In the genomic region with DNA sequence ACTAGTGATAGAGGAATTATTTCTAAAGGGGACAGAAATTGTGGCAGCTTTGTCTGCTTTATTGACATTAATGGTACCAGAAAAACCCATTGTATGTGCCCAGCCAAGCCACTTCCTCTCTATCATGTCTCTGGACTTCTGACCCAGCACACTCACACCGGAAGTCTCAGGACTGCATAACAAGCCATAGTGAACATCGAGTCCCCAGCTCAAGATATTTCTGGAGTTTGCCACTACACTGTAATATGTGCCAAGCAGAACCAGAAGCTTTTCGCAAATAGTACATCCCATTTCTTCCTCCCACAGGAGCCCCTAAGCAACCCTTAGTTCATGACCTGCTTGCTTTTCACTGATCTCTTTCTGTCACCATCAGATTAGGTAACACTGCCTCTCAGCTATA, we compare ENCODE assay signal across 17 cellular contexts.
A peak's percentile ranks its signal among the peaks of the same experiment; 100 is the strongest.
DNase-seq lines count a peak whose midpoint lies in the region; ATAC-seq and TF ChIP-seq lines count a peak whose summit lies in the region.
"Had no signal": no experiment of that assay in that cellular context is flagged by ENCODE, and none has a peak within 500 bp of the region (broad histone marks: within the 10 kb centered on the region; RNA-seq: fewer than 3 reads in every experiment).

No MANE protein-coding gene starts in this region.

- H3K27ac Mint-ChIP-seq in MCF 10A (ENCODE audit: low read depth, unreplicated experiment) = peak overlapping the region; percentile 49
- H3K27ac Mint-ChIP-seq in immature natural killer cell = no peak overlapping the region
- H3K27ac Mint-ChIP-seq in T-helper 17 cell = no peak overlapping the region
- H3K27ac Mint-ChIP-seq: CD4-positive, alpha-beta memory T cell; H9 had no signal

- H3K4me3 Mint-ChIP-seq in MCF 10A (ENCODE audit: unreplicated experiment) (no peak overlapping the region), immature natural killer cell (no peak overlapping the region), T-helper 17 cell (no peak overlapping the region)
- H3K4me3 Mint-ChIP-seq: CD4-positive, alpha-beta memory T cell; H9 had no signal

- H3K4me1 Mint-ChIP-seq in MCF 10A (ENCODE audit: insufficient read depth, unreplicated experiment) (peaks cover 13% of the 10 kb centered on the region), immature natural killer cell (no peaks in the 10 kb centered on the region), T-helper 17 cell (no peaks in the 10 kb centered on the region)
- H3K4me1 Mint-ChIP-seq: CD4-positive, alpha-beta memory T cell; H9 had no signal

- H3K27me3 Mint-ChIP-seq in MCF 10A (ENCODE audit: insufficient read depth, unreplicated experiment) (no peaks in the 10 kb centered on the region), immature natural killer cell (ENCODE audit: low read depth in 3 of 3) (peaks cover 0 to 3% (median 0%) of the 10 kb centered on the region in 3 donors), T-helper 17 cell (peaks cover 35% of the 10 kb centered on the region)

- DNase-seq in MCF 10A (ENCODE audit: unreplicated experiment) (no peak), breast epithelium (ENCODE audit: low spot score in 2 of 2) (no peak), fibroblast of gingiva (ENCODE audit: low read depth) (peak; percentile 2), sciatic nerve (ENCODE audit: low spot score) (no peak), superior temporal gyrus (ENCODE audit: extremely low spot score) (no peak), immature natural killer cell (no peak), T-helper 17 cell (no peak)
- no peak for DNase-seq in stimulated activated CD4-positive, alpha-beta T cell treated with anti-CD3 and anti-CD28 coated beads, Interleukin-4, amount 100 ng/mL, for 4 hours
- DNase-seq: BE2C, DMS153, DND-41, GDM1, GOT3, H9 had no signal

- H3K27ac ChIP-seq in breast epithelium = no peak overlapping the region
- H3K27ac ChIP-seq: C4-2B had no signal

- intact Hi-C loops in MCF 10A (cut with micrococcal nuclease) = no loop called here
- intact Hi-C loops in breast epithelium (cut with DNase I; ENCODE audit: low total_unique reads) = loop anchor here (5.0 kb wide), 1 partner anchor 876 kb away; no protein-coding TSS in a partner anchor
- intact Hi-C loops in sciatic nerve (cut with DNase I) = no loop called here

- no peak overlapping the region for H3K4me3 ChIP-seq in breast epithelium

- no peak for TF ChIP-seq POLR2A in breast epithelium (IDR thresholded peaks at IDR 0.05)

- H3K9me3 Mint-ChIP-seq in MCF 10A (ENCODE audit: unreplicated experiment) = no peaks in the 10 kb centered on the region
- peaks cover 0 to 4% (median 0%) of the 10 kb centered on the region in 6 donors for H3K9me3 Mint-ChIP-seq in immature natural killer cell
- H3K9me3 Mint-ChIP-seq: CD4-positive, alpha-beta memory T cell had no signal

- H3K9me3 ChIP-seq in breast epithelium = no peaks in the 10 kb centered on the region
- H3K9me3 ChIP-seq in T-helper 17 cell (ENCODE audit: control insufficient read depth, low read length, poor library complexity, severe bottlenecking) = no peaks in the 10 kb centered on the region
- H3K9me3 ChIP-seq: BE2C had no signal

- CTCF ChIA-PET in MCF 10A (lab: Yijun Ruan, JAX) = interaction anchor here (0.5 to 1.5 kb wide), 4 partner anchors 11 to 654 kb away, joined by 3 to 4 read pairs (median 3); a partner anchor contains a TSS

- no peaks in the 10 kb centered on the region for H3K36me3 ChIP-seq in breast epithelium
- H3K36me3 ChIP-seq: BE2C had no signal

- POLR2A ChIA-PET in MCF 10A (lab: Yijun Ruan, JAX) = no interaction called here

- no peaks in the 10 kb centered on the region for H3K36me3 Mint-ChIP-seq in MCF 10A (ENCODE audit: insufficient read depth, unreplicated experiment)
- H3K36me3 Mint-ChIP-seq in immature natural killer cell = no peaks in the 10 kb centered on the region
- H3K36me3 Mint-ChIP-seq in T-helper 17 cell (ENCODE audit: low read depth) = peaks cover 2% of the 10 kb centered on the region
- H3K36me3 Mint-ChIP-seq: CD4-positive, alpha-beta memory T cell had no signal

- H3K27me3 ChIP-seq in breast epithelium = no peaks in the 10 kb centered on the region
- H3K27me3 ChIP-seq: BE2C had no signal

- no peaks in the 10 kb centered on the region for H3K4me1 ChIP-seq in breast epithelium
- H3K4me1 ChIP-seq: BE2C had no signal

- BruUV-seq in MCF 10A (replicated peaks; lab: Mats Ljungman, UMichigan) = no TSS peak

- peak; percentile 72 for ATAC-seq in sciatic nerve
- no peak for ATAC-seq in T-helper 17 cell
- ATAC-seq: HepG2 had no signal

- TF ChIP-seq CTCF in MCF 10A (IDR thresholded peaks at IDR 0.05; ENCODE audit: unreplicated experiment) (no peak), breast epithelium (IDR thresholded peaks at IDR 0.05) (no peak)
